ENCODE assay signal across 1 cellular context in genomic region chr22:50525104-50525958, GRCh38.
TF ChIP-seq lines count a peak whose summit lies in the region.

Gene SCO2 (minus strand): TSS chr22:50525598. CDS start chr22:50524411, 1,187 bp downstream.

TF ChIP-seq in HepG2, 621 proteins besides CTCF, POLR2A, EP300 and RAD21 (continued from another document):
- TF ChIP-seq CEBPZ (IDR thresholded peaks at IDR 0.05; ENCODE audit: low read length) (no peak), RXRA (CRISPR knock-in tag; IDR thresholded peaks at IDR 0.05) (peak; percentile 63; the same call in 1 of the 2 replicates), SCMH1 (CRISPR knock-in tag; IDR thresholded peaks at IDR 0.05; ENCODE audit: borderline replicate concordance) (no peak), E2F5 (CRISPR knock-in tag; conservative IDR thresholded peaks at IDR 0.05) (peak; percentile 44; the same call in 1 of the 2 replicates), ATF6 (CRISPR knock-in tag; conservative IDR thresholded peaks at IDR 0.05) (no peak), ZNF512 (CRISPR knock-in tag; IDR thresholded peaks at IDR 0.05) (0 out of 2 replicates have a peak, but pooled peaks have one; percentile 40), ZNF768 (CRISPR knock-in tag; IDR thresholded peaks at IDR 0.05) (0 out of 2 replicates have a peak, but pooled peaks have one; percentile 2), ZNF251 (CRISPR knock-in tag; IDR thresholded peaks at IDR 0.05) (no peak)
